Comparison of ENCODE assay signal across 24 cellular contexts in genomic region chr1:115797491-115797890, GRCh38. TPM values are rescaled to one million over a fixed set of nuclear protein-coding genes. Genes with fewer than 3 reads are reported as not detected.
"Had no signal": no experiment of that assay in that cellular context is flagged by ENCODE, and none has a peak within 500 bp of the region (broad histone marks: within the 10 kb centered on the region; RNA-seq: fewer than 3 reads in every experiment).

No MANE protein-coding gene starts in this region.

- H3K4me1 ChIP-seq: psoas muscle, suprapubic skin, thyroid gland had no signal

- H3K4me3 ChIP-seq: coronary artery, heart left ventricle, psoas muscle, skin epidermis, suprapubic skin, thyroid gland had no signal

- H3K9me3 Mint-ChIP-seq: nephron progenitor cell; stimulated activated effector memory CD8-positive, alpha-beta T cell treated with anti-CD3 and anti-CD28 coated beads, Interleukin-12 subunit alpha, Interleukin-12 subunit beta, amount 100 ng/mL, for 72 hours; type B pancreatic cell had no signal

- DNase-seq: effector CD4-positive, alpha-beta T cell; foreskin melanocyte; heart left ventricle; hippocampal formation; kidney glomerular epithelial cell; naive thymus-derived CD4-positive, alpha-beta T cell; nephron progenitor cell; psoas muscle; stimulated activated CD4-positive, alpha-beta T cell treated with anti-CD3 and anti-CD28 coated beads, Interleukin-2, amount 100 ng/mL, for 48 hours; stimulated activated naive CD8-positive, alpha-beta T cell treated with anti-CD3 and anti-CD28 coated beads, Interleukin-15, Interleukin-2, amounts not matched to agents 100 U/mL and 50 U/mL, for 24 hours; thyroid gland had no signal

- H3K9me3 ChIP-seq: heart left ventricle, neutrophil, psoas muscle, suprapubic skin, thyroid gland had no signal

- H3K36me3 Mint-ChIP-seq: naive thymus-derived CD4-positive, alpha-beta T cell; stimulated activated effector memory CD8-positive, alpha-beta T cell treated with anti-CD3 and anti-CD28 coated beads, Interleukin-12 subunit alpha, Interleukin-12 subunit beta, amount 100 ng/mL, for 72 hours; type B pancreatic cell had no signal

- H3K4me1 Mint-ChIP-seq: naive thymus-derived CD4-positive, alpha-beta T cell; stimulated activated effector memory CD8-positive, alpha-beta T cell treated with anti-CD3 and anti-CD28 coated beads, Interleukin-12 subunit alpha, Interleukin-12 subunit beta, amount 100 ng/mL, for 72 hours had no signal

- H3K27me3 Mint-ChIP-seq: type B pancreatic cell had no signal

- H3K36me3 ChIP-seq: heart left ventricle, neutrophil, suprapubic skin, thyroid gland had no signal

- H3K27ac Mint-ChIP-seq: naive thymus-derived CD4-positive, alpha-beta T cell; stimulated activated effector memory CD8-positive, alpha-beta T cell treated with anti-CD3 and anti-CD28 coated beads, Interleukin-12 subunit alpha, Interleukin-12 subunit beta, amount 100 ng/mL, for 72 hours; type B pancreatic cell had no signal

- H3K4me3 Mint-ChIP-seq: naive thymus-derived CD4-positive, alpha-beta T cell; nephron progenitor cell; stimulated activated effector memory CD8-positive, alpha-beta T cell treated with anti-CD3 and anti-CD28 coated beads, Interleukin-12 subunit alpha, Interleukin-12 subunit beta, amount 100 ng/mL, for 72 hours; type B pancreatic cell had no signal

- H3K27ac ChIP-seq: coronary artery, heart left ventricle, neutrophil, psoas muscle, skin epidermis, suprapubic skin, thyroid gland had no signal

RNA-seq across cellular contexts. Expression of gene CASQ2, which starts 29.0 kb away (rescaled TPM):
- total RNA-seq: dermis microvascular lymphatic vessel endothelial cell; lung microvascular endothelial cell; mononuclear cell; naive thymus-derived CD4-positive, alpha-beta T cell; osteoblast had no signal
- polyA plus RNA-seq: naive thymus-derived CD4-positive, alpha-beta T cell had no signal

RNA-seq across cellular contexts. Expression of gene NHLH2, which starts 43.4 kb away (rescaled TPM):
- total RNA-seq: dermis microvascular lymphatic vessel endothelial cell; heart left ventricle; liver; mesenteric fat pad; mononuclear cell; naive thymus-derived CD4-positive, alpha-beta T cell; osteoblast; psoas muscle; sciatic nerve; thyroid gland had no signal
- polyA plus RNA-seq: heart left ventricle; liver; naive thymus-derived CD4-positive, alpha-beta T cell; psoas muscle had no signal
